In genomic region chr20:45968801-45969711, GRCh38 we compare ENCODE assay signal across 10 cellular contexts. TPM values are rescaled to one million over a fixed set of nuclear protein-coding genes. Genes with fewer than 3 reads are reported as not detected.
A peak's percentile ranks its signal among the peaks of the same experiment; 100 is the strongest.
DNase-seq lines count a peak whose midpoint lies in the region; ATAC-seq and TF ChIP-seq lines count a peak whose summit lies in the region.
"Had no signal": no experiment of that assay in that cellular context is flagged by ENCODE, and none has a peak within 500 bp of the region (broad histone marks: within the 10 kb centered on the region; RNA-seq: fewer than 3 reads in every experiment).

No MANE protein-coding gene starts in this region.

- H4K8ac ChIP-seq in IMR-90 (ENCODE audit: low read depth in 2 of 2, low read length in 2 of 2), result no peak overlapping the region

- ATAC-seq in IMR-90 (ENCODE audit: low read depth), result no peak
- ATAC-seq in central memory CD8-positive, alpha-beta T cell (replicated peaks; ENCODE audit: extremely low read depth, poor library complexity, severe bottlenecking), result no peak
- no peak for ATAC-seq in GM18498 (IDR thresholded peaks at IDR 0.05; ENCODE audit: unreplicated experiment)
- ATAC-seq: mucosa of descending colon had no signal

- H4K5ac ChIP-seq in IMR-90 (ENCODE audit: low read depth, low read length), result no peak overlapping the region

- H2BK120ac ChIP-seq in IMR-90 (ENCODE audit: low read depth, low read length), result no peak overlapping the region

- no peak overlapping the region for H3K27ac ChIP-seq in CD8-positive, alpha-beta memory T cell (ENCODE audit: low read depth, low read length)
- H3K27ac ChIP-seq in IMR-90 (ENCODE audit: insufficient read depth, low read length) (peak overlapping the region; percentile 12; the same call in 1 of the 2 replicates), WERI-Rb-1 (no peak overlapping the region)

- H3K4me2 ChIP-seq in IMR-90 (ENCODE audit: low read depth, low read length), result 0 out of 2 replicates have a peak overlapping the region, but pooled peaks have one; percentile 25

- WGBS in IMR-90 (ENCODE audit: extremely low coverage in 2 of 2, insufficient read length in 1 of 2), 2 experiments, result 53% methylated on average over 8 of the region's 14 CpGs; no CpG with 5 or more reads in 1 of the 2 experiments

- no peak for DNase-seq in CD8-positive, alpha-beta memory T cell
- DNase-seq in IMR-90 (peak; percentile 81), osteocyte (ENCODE audit: extremely low spot score, unreplicated experiment) (no peak), middle frontal gyrus (ENCODE audit: extremely low spot score, low spot score) (no peak), DMS53 (lab: John Stamatoyannopoulos, UW) (no peak), WERI-Rb-1 (no peak)
- no peak for DNase-seq in central memory CD8-positive, alpha-beta T cell (ENCODE audit: low spot score in 2 of 2)

- H3K14ac ChIP-seq in IMR-90 (replicated peaks; ENCODE audit: low read depth, low read length), result no peak overlapping the region

- no peak overlapping the region for H4K91ac ChIP-seq in IMR-90 (ENCODE audit: insufficient read depth, low read depth, low read length)

- dilution Hi-C loops in IMR-90 (cut with HindIII; ENCODE audit: low sequenced_read_pairs, unreplicated experiment), result no loop called here

- TF ChIP-seq RAD21 in IMR-90 (IDR thresholded peaks at IDR 0.05; ENCODE audit: low read length), result no peak

- H2AFZ ChIP-seq in IMR-90 (replicated peaks; ENCODE audit: low read length, poor library complexity), result no peak overlapping the region

- peak overlapping the region; percentile 44 for H2AK9ac ChIP-seq in IMR-90 (replicated peaks; ENCODE audit: low read depth, low read length, poor library complexity)

- 0 out of 2 replicates have a peak overlapping the region, but pooled peaks have one; percentile 8 for H3K23ac ChIP-seq in IMR-90 (ENCODE audit: low read depth, low read length)

- TF ChIP-seq POLR2A in IMR-90 (IDR thresholded peaks at IDR 0.05; ENCODE audit: low read depth, low read length), result 0 out of 2 replicates have a peak, but pooled peaks have one; percentile 31

- H3K4me1 ChIP-seq in CD8-positive, alpha-beta memory T cell (ENCODE audit: insufficient read depth, low read length), result peaks cover 31% of the 10 kb centered on the region
- peaks cover 13% of the 10 kb centered on the region for H3K4me1 ChIP-seq in IMR-90 (ENCODE audit: control insufficient read depth, insufficient read depth, low read length)

- H3K36me3 ChIP-seq in CD8-positive, alpha-beta memory T cell (ENCODE audit: insufficient read depth, low read length), result peaks cover 26% of the 10 kb centered on the region
- peaks cover 38% of the 10 kb centered on the region for H3K36me3 ChIP-seq in IMR-90 (ENCODE audit: control insufficient read depth, insufficient read depth, low read length)
- H3K36me3 ChIP-seq in WERI-Rb-1, result peaks cover 42% of the 10 kb centered on the region

- in situ Hi-C loops in IMR-90 (cut with MboI; ENCODE audit: low sequenced_read_pairs), result no loop called here

- H3K27me3 Mint-ChIP-seq in CD8-positive, alpha-beta memory T cell, result peaks cover 0 to 7% of the 10 kb centered on the region in 2 donors
- no peaks in the 10 kb centered on the region for H3K27me3 Mint-ChIP-seq in central memory CD8-positive, alpha-beta T cell
- H3K27me3 Mint-ChIP-seq in osteocyte (ENCODE audit: unreplicated experiment), result no peaks in the 10 kb centered on the region

- peak overlapping the region; percentile 54 for H2BK5ac ChIP-seq in IMR-90 (ENCODE audit: low read depth, low read length, poor library complexity, severe bottlenecking)

- no peak overlapping the region for H2BK20ac ChIP-seq in IMR-90 (ENCODE audit: low read depth, low read length)

- H3K9me3 ChIP-seq in CD8-positive, alpha-beta memory T cell (ENCODE audit: low read length), result no peaks in the 10 kb centered on the region
- H3K9me3 ChIP-seq in IMR-90 (ENCODE audit: control insufficient read depth, insufficient read depth, low read length), result no peaks in the 10 kb centered on the region
- no peaks in the 10 kb centered on the region for H3K9me3 ChIP-seq in WERI-Rb-1 (ENCODE audit: severe bottlenecking)
- H3K9me3 ChIP-seq: mucosa of descending colon had no signal

- no peak overlapping the region for H3K18ac ChIP-seq in IMR-90 (ENCODE audit: low read depth, low read length)

- peaks cover 28% of the 10 kb centered on the region for H4K20me1 ChIP-seq in IMR-90 (ENCODE audit: insufficient read depth, low read length)

- H3K9me1 ChIP-seq in IMR-90 (ENCODE audit: insufficient read depth, low read length), result peaks cover 17% of the 10 kb centered on the region; the same call in 1 of the 2 replicates

- H3K4ac ChIP-seq in IMR-90 (ENCODE audit: low read depth, low read length), result no peak overlapping the region; the same call in 1 of the 2 replicates

- peak overlapping the region in 3 of 8 donors; percentile 100 for H3K27ac Mint-ChIP-seq in CD8-positive, alpha-beta memory T cell
- no peak overlapping the region for H3K27ac Mint-ChIP-seq in central memory CD8-positive, alpha-beta T cell (ENCODE audit: low read depth)
- peak overlapping the region; percentile 79 for H3K27ac Mint-ChIP-seq in osteocyte (ENCODE audit: unreplicated experiment)

- no peak overlapping the region for H3K4me3 ChIP-seq in CD8-positive, alpha-beta memory T cell (ENCODE audit: low read length)
- no peak overlapping the region for H3K4me3 ChIP-seq in IMR-90 (ENCODE audit: insufficient read depth, low read depth, low read length)
- H3K4me3 ChIP-seq in WERI-Rb-1 (ENCODE audit: low read depth, low read length), result no peak overlapping the region
- H3K4me3 ChIP-seq: mucosa of descending colon had no signal

- peaks cover 17 to 47% of the 10 kb centered on the region in 2 experiments; a peak in 3 of 4 replicates for H3K79me1 ChIP-seq in IMR-90 (ENCODE audit: low read depth in 1 of 2, low read length in 2 of 2)

- H3K9me3 Mint-ChIP-seq in CD8-positive, alpha-beta memory T cell, result peaks cover 0 to 3% (median 0%) of the 10 kb centered on the region in 5 donors
- H3K9me3 Mint-ChIP-seq in central memory CD8-positive, alpha-beta T cell, result no peaks in the 10 kb centered on the region
- H3K9me3 Mint-ChIP-seq in osteocyte (ENCODE audit: unreplicated experiment), result no peaks in the 10 kb centered on the region
- H3K9me3 Mint-ChIP-seq: T-helper 1 cell treated with Interleukin-12 subunit alpha and Interleukin-12 subunit beta and Interleukin-4 antibody, amounts not matched to agents 30 μg/mL and 1 μg/mL, for 36 hours had no signal

- peaks cover 0 to 68% (median 9%) of the 10 kb centered on the region in 3 donors for H3K36me3 Mint-ChIP-seq in CD8-positive, alpha-beta memory T cell
- peaks cover 69% of the 10 kb centered on the region for H3K36me3 Mint-ChIP-seq in central memory CD8-positive, alpha-beta T cell (ENCODE audit: insufficient read depth)
- peaks cover 14% of the 10 kb centered on the region for H3K36me3 Mint-ChIP-seq in osteocyte (ENCODE audit: unreplicated experiment)

- no peaks in the 10 kb centered on the region for H3K27me3 ChIP-seq in CD8-positive, alpha-beta memory T cell (ENCODE audit: insufficient read depth, low read length, poor library complexity, severe bottlenecking)
- no peaks in the 10 kb centered on the region for H3K27me3 ChIP-seq in IMR-90 (ENCODE audit: control insufficient read depth, insufficient read depth, low read length)
- H3K27me3 ChIP-seq in WERI-Rb-1 (ENCODE audit: insufficient read depth, low read depth, severe bottlenecking), result no peaks in the 10 kb centered on the region

- no TSS peak for BruUV-seq in IMR-90 (replicated peaks; lab: Mats Ljungman, UMichigan)

- CTCF ChIA-PET in CD8-positive, alpha-beta memory T cell (lab: Charles Lee), result interaction anchor here (1.4 to 5.4 kb wide), 16 partner anchors 8 to 170 kb away, joined by 4 to 46 read pairs (median 10); partner anchors contain the start of genes CTSA, NEURL2, PCIF1 and ZSWIM1
- CTCF ChIA-PET in IMR-90 (lab: Yijun Ruan, JAX), result interaction anchor here (2.6 to 3.0 kb wide), 2 partner anchors 9 to 17 kb away, joined by 10 to 13 read pairs; no protein-coding TSS in a partner anchor

- H3K56ac ChIP-seq in IMR-90 (ENCODE audit: extremely low read depth, insufficient read depth, low read length), result no peak overlapping the region

- H3K9ac ChIP-seq in IMR-90 (ENCODE audit: low read depth, low read length), result 0 out of 2 replicates have a peak overlapping the region, but pooled peaks have one; percentile 13

- H3K4me3 Mint-ChIP-seq in CD8-positive, alpha-beta memory T cell, result peak overlapping the region in 4 of 7 donors; percentile 89 to 99 (median 96)
- peak overlapping the region; percentile 85 for H3K4me3 Mint-ChIP-seq in central memory CD8-positive, alpha-beta T cell
- peak overlapping the region; percentile 82 for H3K4me3 Mint-ChIP-seq in osteocyte (ENCODE audit: unreplicated experiment)

- TF ChIP-seq CTCF in IMR-90 (conservative IDR thresholded peaks at IDR 0.05; ENCODE audit: low read depth, low read length) (no peak), osteocyte (IDR thresholded peaks at IDR 0.05) (no peak), WERI-Rb-1 (IDR thresholded peaks at IDR 0.05; ENCODE audit: low read depth, low read length) (no peak)

- peaks cover 22 to 30% (median 24%) of the 10 kb centered on the region in 3 donors for H3K4me1 Mint-ChIP-seq in CD8-positive, alpha-beta memory T cell
- peaks cover 23% of the 10 kb centered on the region for H3K4me1 Mint-ChIP-seq in central memory CD8-positive, alpha-beta T cell
- H3K4me1 Mint-ChIP-seq in osteocyte (ENCODE audit: unreplicated experiment), result peaks cover 26% of the 10 kb centered on the region

- no peak overlapping the region for H2BK15ac ChIP-seq in IMR-90 (ENCODE audit: low read depth, low read length)

- intact Hi-C loops in IMR-90 (cut with micrococcal nuclease), result no loop called here

- H2AK5ac ChIP-seq in IMR-90 (ENCODE audit: low read depth, low read length), result peak overlapping the region; percentile 31

- POLR2A ChIA-PET in CD8-positive, alpha-beta memory T cell (lab: Charles Lee), result interaction anchor here (0.6 to 4.8 kb wide), 7 partner anchors 16 to 132 kb away, joined by 3 to 113 read pairs (median 3); partner anchors contain the start of genes PCIF1 and ZSWIM1
- POLR2A ChIA-PET in IMR-90 (lab: Charles Lee; ENCODE audit: unreplicated experiment), result no interaction called here

RNA-seq across cellular contexts. Expression of gene ZNF335, which starts 2.9 kb away (rescaled TPM):
- total RNA-seq in CD8-positive, alpha-beta memory T cell, result 10 to 100 TPM; 37.5 to 38.3 TPM
- polyA plus RNA-seq in CD8-positive, alpha-beta memory T cell, result 14.6 TPM
- total RNA-seq in IMR-90 (2012; rRNA removed) (11.8 and 12.5 TPM in 2 replicates), osteocyte (23.9 and 24.6 TPM in 2 replicates)
- polyA plus RNA-seq in IMR-90 (2012; rRNA removed), result 17.8 and 20.2 TPM in 2 replicates
- polyA plus RNA-seq in IMR-90 (2012; cell fraction: cytosol; rRNA removed), result 6.2 and 10.9 TPM in 2 replicates
- polyA plus RNA-seq in IMR-90 (2012; cell fraction: nucleus; rRNA removed; ENCODE audit: low replicate concordance), result 89.9 and 166 TPM in 2 replicates

RNA-seq across cellular contexts. Expression of gene PCIF1, which starts 34.6 kb away (rescaled TPM):
- 10 to 100 TPM; 33.6 to 34.1 TPM for total RNA-seq in CD8-positive, alpha-beta memory T cell
- 88.0 TPM for polyA plus RNA-seq in CD8-positive, alpha-beta memory T cell
- total RNA-seq in IMR-90 (2012; rRNA removed) (5.4 and 6.1 TPM in 2 replicates), osteocyte (34.6 and 42.1 TPM in 2 replicates)
- 17.8 and 18.3 TPM in 2 replicates for polyA plus RNA-seq in IMR-90 (2012; rRNA removed)
- 16.0 and 23.4 TPM in 2 replicates for polyA plus RNA-seq in IMR-90 (2012; cell fraction: cytosol; rRNA removed)
- 23.7 and 43.7 TPM in 2 replicates for polyA plus RNA-seq in IMR-90 (2012; cell fraction: nucleus; rRNA removed; ENCODE audit: low replicate concordance)

RNA-seq across cellular contexts. Expression of gene MMP9, which starts 39.7 kb away (rescaled TPM):
- total RNA-seq in CD8-positive, alpha-beta memory T cell, result 1 to 10 TPM; 3.9 to 5.0 TPM
- not detected for polyA plus RNA-seq in CD8-positive, alpha-beta memory T cell
- under 0.01 TPM in 2 replicates for total RNA-seq in IMR-90 (2012; rRNA removed)
- polyA plus RNA-seq in IMR-90 (2012; rRNA removed), result 0.16 and 0.17 TPM in 2 replicates
- 0.23 and 0.45 TPM in 2 replicates for polyA plus RNA-seq in IMR-90 (2012; cell fraction: cytosol; rRNA removed)
- polyA plus RNA-seq in IMR-90 (2012; cell fraction: nucleus; rRNA removed; ENCODE audit: low replicate concordance), result 0.22 and 0.25 TPM in 2 replicates
- total RNA-seq in osteocyte, result not detected in 2 replicates

RNA-seq across cellular contexts. Expression of gene PLTP, which starts 57.1 kb away (rescaled TPM):
- 1 to 10 TPM; 2.5 to 3.2 TPM for total RNA-seq in CD8-positive, alpha-beta memory T cell
- polyA plus RNA-seq in CD8-positive, alpha-beta memory T cell, result 0.45 TPM
- total RNA-seq in IMR-90 (2012; rRNA removed) (5.0 and 5.4 TPM in 2 replicates), osteocyte (195 and 211 TPM in 2 replicates)
- polyA plus RNA-seq in IMR-90 (2012; rRNA removed), result 53.5 and 55.8 TPM in 2 replicates
- 68.7 and 135 TPM in 2 replicates for polyA plus RNA-seq in IMR-90 (2012; cell fraction: cytosol; rRNA removed)
- polyA plus RNA-seq in IMR-90 (2012; cell fraction: nucleus; rRNA removed; ENCODE audit: low replicate concordance), result 46.1 and 62.0 TPM in 2 replicates

RNA-seq across cellular contexts. Expression of gene SLC12A5, which starts 60.0 kb away (rescaled TPM):
- not detected for total RNA-seq in CD8-positive, alpha-beta memory T cell
- polyA plus RNA-seq in CD8-positive, alpha-beta memory T cell, result not detected
- total RNA-seq in IMR-90 (2012; rRNA removed), result not detected in 2 replicates
- polyA plus RNA-seq in IMR-90 (2012; rRNA removed), result 2.2 and 3.4 TPM in 2 replicates
- 11.3 and 18.7 TPM in 2 replicates for polyA plus RNA-seq in IMR-90 (2012; cell fraction: cytosol; rRNA removed)
- 0.50 and 1.8 TPM in 2 replicates for polyA plus RNA-seq in IMR-90 (2012; cell fraction: nucleus; rRNA removed; ENCODE audit: low replicate concordance)
- 1.7 TPM in 1 of 2 replicates, not detected in the other for total RNA-seq in osteocyte
